In the genomic region with DNA sequence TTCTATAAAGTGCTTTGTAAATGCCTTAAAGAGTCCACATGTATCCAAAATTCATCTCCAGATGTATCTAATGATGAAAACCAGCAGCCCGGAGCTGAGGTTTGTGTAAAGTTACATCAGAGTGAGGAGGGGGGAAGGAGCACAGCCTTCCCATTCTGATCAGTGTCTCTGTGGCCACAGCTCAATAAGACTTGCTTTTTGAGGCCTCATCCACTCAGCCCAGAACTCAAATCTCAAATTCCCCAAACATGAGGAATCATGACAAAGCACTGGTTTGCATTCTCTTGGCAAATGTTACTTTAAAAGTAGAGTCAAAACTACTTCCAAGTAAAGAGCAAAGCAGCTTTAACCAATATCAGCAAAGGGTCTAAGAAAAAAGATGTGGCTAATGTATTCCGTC, we compare ENCODE assay signal across 10 cellular contexts. TPM values are rescaled to one million over a fixed set of nuclear protein-coding genes. Genes with fewer than 3 reads are reported as not detected.
DNase-seq lines count a peak whose midpoint lies in the region; ATAC-seq and TF ChIP-seq lines count a peak whose summit lies in the region.
"Had no signal": no experiment of that assay in that cellular context is flagged by ENCODE, and none has a peak within 500 bp of the region (broad histone marks: within the 10 kb centered on the region; RNA-seq: fewer than 3 reads in every experiment).

No MANE protein-coding gene starts in this region.

- peaks cover 8% of the 10 kb centered on the region for H3F3A ChIP-seq in neural progenitor cell (ENCODE audit: low read depth)

- H3K4me1 ChIP-seq in tibial artery = peaks cover 0 to 38% (median 20%) of the 10 kb centered on the region in 4 donors
- peaks cover 11% of the 10 kb centered on the region for H3K4me1 ChIP-seq in neural progenitor cell

- TF ChIP-seq CTCF in astrocyte of the cerebellum (IDR thresholded peaks at IDR 0.05; ENCODE audit: low read depth, low read length, missing control alignments) = no peak
- no peak for TF ChIP-seq CTCF in tibial artery (IDR thresholded peaks at IDR 0.05)
- no peak for TF ChIP-seq CTCF in neural progenitor cell (IDR thresholded peaks at IDR 0.05)

- no peaks in the 10 kb centered on the region for H4K20me1 ChIP-seq in neural progenitor cell (ENCODE audit: low read depth)

- DNase-seq in HCEC 1CT (peak; percentile 84), astrocyte of the cerebellum (ENCODE audit: low read depth) (peak; percentile 66), iris pigment epithelial cell (ENCODE audit: low read depth) (peak; percentile 86), tibial artery (no peak), neural progenitor cell (ENCODE audit: low spot score) (no peak)
- DNase-seq in activated effector memory CD4-positive, alpha-beta T cell treated with Interleukin-2 at 50 U/mL for 16 hours = no peak
- DNase-seq: DMS79 treated with DMSO at 0.1 percent for 48 hours, NCI-H1105 had no signal

- no peaks in the 10 kb centered on the region for H3K9me3 ChIP-seq in tibial artery
- H3K9me3 ChIP-seq in neural progenitor cell (ENCODE audit: low read depth) = no peaks in the 10 kb centered on the region

- H3K27ac Mint-ChIP-seq in stimulated activated memory B cell treated with anti-CD40 and anti-IgM and Interleukin-4, amounts not matched to agents 10 μg/mL and 1 μg/mL and 100 μg/mL, for 72 hours = no peak overlapping the region
- no peak overlapping the region for H3K27ac Mint-ChIP-seq in neural progenitor cell

- no peak overlapping the region for H2AFZ ChIP-seq in neural progenitor cell (replicated peaks)

- no peaks in the 10 kb centered on the region for H3K36me3 ChIP-seq in tibial artery
- no peaks in the 10 kb centered on the region for H3K36me3 ChIP-seq in neural progenitor cell

- H3K4me2 ChIP-seq in neural progenitor cell = no peak overlapping the region

- no peak overlapping the region for H3K4me3 Mint-ChIP-seq in stimulated activated memory B cell treated with anti-CD40 and anti-IgM and Interleukin-4, amounts not matched to agents 10 μg/mL and 1 μg/mL and 100 μg/mL, for 72 hours
- H3K4me3 Mint-ChIP-seq in neural progenitor cell = no peak overlapping the region

- intact Hi-C loops in tibial artery (cut with DNase I; ENCODE audit: low total_unique reads) = no loop called here

- no peak for ATAC-seq in stimulated activated memory B cell treated with anti-CD40 and anti-IgM and Interleukin-4, amounts not matched to agents 10 μg/mL and 1 μg/mL and 100 μg/mL, for 72 hours

- H3K27me3 ChIP-seq in tibial artery (no peaks in the 10 kb centered on the region), neural progenitor cell (no peaks in the 10 kb centered on the region)

- H3K27ac ChIP-seq in tibial artery (peak overlapping the region; percentile 53 to 68), neural progenitor cell (no peak overlapping the region)

- H3K9ac ChIP-seq in neural progenitor cell = no peak overlapping the region

- peaks cover 5% of the 10 kb centered on the region for H3K36me3 Mint-ChIP-seq in stimulated activated memory B cell treated with anti-CD40 and anti-IgM and Interleukin-4, amounts not matched to agents 10 μg/mL and 1 μg/mL and 100 μg/mL, for 72 hours
- H3K36me3 Mint-ChIP-seq in neural progenitor cell = peaks cover 4% of the 10 kb centered on the region

- no peaks in the 10 kb centered on the region for H3K79me2 ChIP-seq in neural progenitor cell (ENCODE audit: low read depth)

- no peaks in the 10 kb centered on the region for H3K9me3 Mint-ChIP-seq in stimulated activated memory B cell treated with anti-CD40 and anti-IgM and Interleukin-4, amounts not matched to agents 10 μg/mL and 1 μg/mL and 100 μg/mL, for 72 hours
- H3K9me3 Mint-ChIP-seq in neural progenitor cell = no peaks in the 10 kb centered on the region

- H3K27me3 Mint-ChIP-seq in stimulated activated memory B cell treated with anti-CD40 and anti-IgM and Interleukin-4, amounts not matched to agents 10 μg/mL and 1 μg/mL and 100 μg/mL, for 72 hours = no peaks in the 10 kb centered on the region
- no peaks in the 10 kb centered on the region for H3K27me3 Mint-ChIP-seq in neural progenitor cell (ENCODE audit: insufficient read depth, low read depth)

- H3K4me3 ChIP-seq in astrocyte of the cerebellum (ENCODE audit: low read depth, low read length) (no peak overlapping the region), tibial artery (no peak overlapping the region), neural progenitor cell (no peak overlapping the region)

- in situ Hi-C loops in astrocyte of the cerebellum (cut with HindIII; ENCODE audit: low sequenced_read_pairs) = no loop called here

- no peaks in the 10 kb centered on the region for H3K4me1 Mint-ChIP-seq in stimulated activated memory B cell treated with anti-CD40 and anti-IgM and Interleukin-4, amounts not matched to agents 10 μg/mL and 1 μg/mL and 100 μg/mL, for 72 hours
- peaks cover 34% of the 10 kb centered on the region for H3K4me1 Mint-ChIP-seq in neural progenitor cell

RNA-seq across cellular contexts. Expression of a gene that starts 30.8 kb away (rescaled TPM):
- total RNA-seq in neural progenitor cell (ENCODE audit: low replicate concordance) = 23.9 and 26.7 TPM in 2 replicates
- total RNA-seq: T-helper 2 cell treated with Interferon-gamma antibody and Interleukin-4, amounts not matched to agents 100 ng/mL and 5 ng/mL, for 36 hours had no signal

Comparison
In these comparisons a context has a peak if more than half of its experiments do, and no peak if none do; other contexts are left out.
1. DNase-seq: peak in HCEC 1CT (single experiment), astrocyte of the cerebellum (single experiment) and iris pigment epithelial cell (single experiment); none in tibial artery (0 of 2), activated effector memory CD4-positive, alpha-beta T cell treated with Interleukin-2 at 50 U/mL for 16 hours (single experiment) and neural progenitor cell (single experiment).